19 cellular contexts compared by ENCODE assay signal in genomic region chr10:21668831-21669230, GRCh38.
DNase-seq lines count a peak whose midpoint lies in the region; ATAC-seq, FAIRE-seq and TF ChIP-seq lines count a peak whose summit lies in the region.
"Had no signal": no experiment of that assay in that cellular context is flagged by ENCODE, and none has a peak within 500 bp of the region (broad histone marks: within the 10 kb centered on the region; RNA-seq: fewer than 3 reads in every experiment).

No MANE protein-coding gene starts in this region.

- TF ChIP-seq POLR2A in A549 (IDR thresholded peaks at IDR 0.05; ENCODE audit: low read length): no peak

- H4K20me1 ChIP-seq in GM23338 (replicated peaks; ENCODE audit: insufficient read depth): no peaks in the 10 kb centered on the region

- DNase-seq in A549 (ENCODE audit: low read depth in 1 of 2, low spot score in 1 of 2) (no peak), GM23338 (ENCODE audit: low spot score) (no peak), chondrocyte (ENCODE audit: low spot score) (no peak), fibroblast of the aortic adventitia (ENCODE audit: low read depth) (peak; percentile 59), NCI-H2227 (lab: John Stamatoyannopoulos, UW; ENCODE audit: unreplicated experiment) (no peak), NCI-H2227 treated with DMSO at 0.1 percent for 48 hours (lab: John Stamatoyannopoulos, UW) (no peak), SK-N-DZ (ENCODE audit: low spot score) (no peak)
- DNase-seq: HCEC 1CT, NCI-H1092 treated with DMSO at 0.1 percent for 48 hours, NCI-H1436 treated with DMSO at 0.1 percent for 48 hours, NCI-H1930, NCI-H446, NCI-H526 treated with DMSO at 0.1 percent for 48 hours, Right ventricle myocardium superior had no signal

- H3K4me2 ChIP-seq in A549: peak overlapping the region; percentile 3; the same call in 1 of the 3 replicates
- H3K4me2 ChIP-seq in GM23338: no peak overlapping the region
- H3K4me2 ChIP-seq: KMS-11 had no signal

- peaks cover 63% of the 10 kb centered on the region for H3K79me2 ChIP-seq in GM23338 (replicated peaks; ENCODE audit: insufficient read depth)

- H3K27me3 Mint-ChIP-seq in GM23338 (ENCODE audit: insufficient read depth, low read depth, poor library complexity) (no peaks in the 10 kb centered on the region), chondrocyte (ENCODE audit: low read depth) (no peaks in the 10 kb centered on the region)
- H3K27me3 Mint-ChIP-seq: B cell had no signal

- WGBS in A549 (ENCODE audit: missing lambda C conversion rate): 64% methylated on average over 1 of the region's 1 CpG

- H2AFZ ChIP-seq in GM23338: no peak overlapping the region

- no peaks in the 10 kb centered on the region for H3K27me3 ChIP-seq in GM23338 (ENCODE audit: insufficient read depth)

- H3F3A ChIP-seq in GM23338 (replicated peaks; ENCODE audit: low read depth): no peaks in the 10 kb centered on the region

- H3K9me2 ChIP-seq in GM23338 (ENCODE audit: insufficient read depth): no peaks in the 10 kb centered on the region

- TF ChIP-seq CTCF in A549 (IDR thresholded peaks at IDR 0.05) (no peak), GM23338 (conservative IDR thresholded peaks at IDR 0.05; ENCODE audit: low read depth in 2 of 2) (no peak), chondrocyte (IDR thresholded peaks at IDR 0.05) (no peak), fibroblast of the aortic adventitia (IDR thresholded peaks at IDR 0.05; ENCODE audit: insufficient read depth, low read length) (no peak)

- H3K36me3 Mint-ChIP-seq in GM23338 (ENCODE audit: low read depth) (no peaks in the 10 kb centered on the region), chondrocyte (ENCODE audit: low read depth) (peaks cover 4% of the 10 kb centered on the region)

- no peak for FAIRE-seq in A549 (lab: Jason Lieb, UNC)
- FAIRE-seq: HTR-8/SVneo had no signal

- H3K27ac Mint-ChIP-seq in GM23338 (peak overlapping the region; percentile 38; the same call in 1 of the 2 replicates), chondrocyte (ENCODE audit: unreplicated experiment) (peak overlapping the region; percentile 92)
- H3K27ac Mint-ChIP-seq: B cell had no signal

- no peak overlapping the region for H3K4me3 Mint-ChIP-seq in GM23338
- H3K4me3 Mint-ChIP-seq in chondrocyte (ENCODE audit: unreplicated experiment): no peak overlapping the region
- H3K4me3 Mint-ChIP-seq: B cell had no signal

- no peaks in the 10 kb centered on the region for H3K36me3 ChIP-seq in GM23338 (ENCODE audit: insufficient read depth)

- peaks cover 35% of the 10 kb centered on the region for H3K4me1 Mint-ChIP-seq in GM23338
- H3K4me1 Mint-ChIP-seq in chondrocyte (ENCODE audit: low read depth): peaks cover 35% of the 10 kb centered on the region

- H3K4me1 ChIP-seq in A549: peaks cover 15% of the 10 kb centered on the region; the same call in 2 of the 3 replicates
- peaks cover 26% of the 10 kb centered on the region for H3K4me1 ChIP-seq in GM23338 (ENCODE audit: insufficient read depth)

- no peak for TF ChIP-seq RAD21 in A549 (conservative IDR thresholded peaks at IDR 0.05 in 1 of 2, IDR thresholded peaks at IDR 0.05 in 1 of 2)

- no peak for ATAC-seq in A549
- no peak for ATAC-seq in GM23338
- no peak for ATAC-seq in HG03139 (IDR thresholded peaks at IDR 0.05; ENCODE audit: unreplicated experiment)

- H3K9me3 Mint-ChIP-seq in GM23338 (no peaks in the 10 kb centered on the region), chondrocyte (ENCODE audit: low read depth) (no peaks in the 10 kb centered on the region)

- H3K9me3 ChIP-seq in A549: no peaks in the 10 kb centered on the region

- CTCF ChIA-PET in A549 (lab: Yijun Ruan, JAX): no interaction called here

- no peak for TF ChIP-seq EP300 in A549 (IDR thresholded peaks at IDR 0.05)

- no peak overlapping the region for H3K4me3 ChIP-seq in A549
- H3K4me3 ChIP-seq in GM23338: no peak overlapping the region
- no peak overlapping the region for H3K4me3 ChIP-seq in fibroblast of the aortic adventitia (ENCODE audit: low read depth, low read length)

- H3K27ac ChIP-seq in A549 (no peak overlapping the region), GM23338 (ENCODE audit: low read depth) (no peak overlapping the region)
- H3K27ac ChIP-seq: 22Rv1, KMS-11 had no signal

- POLR2A ChIA-PET in A549 (lab: Yijun Ruan, JAX): no interaction called here

TF ChIP-seq in A549, 52 proteins besides CTCF, POLR2A, EP300 and RAD21:
- no peak for TF ChIP-seq PBX3 (IDR thresholded peaks at IDR 0.05)
- TF ChIP-seq MAZ (IDR thresholded peaks at IDR 0.05; ENCODE audit: borderline replicate concordance, low read depth, low read length): no peak
- no peak for TF ChIP-seq CHD2 (IDR thresholded peaks at IDR 0.05; ENCODE audit: low read length, partially characterized antibody)
- no peak for TF ChIP-seq ZC3H11A (IDR thresholded peaks at IDR 0.05)
- TF ChIP-seq ZFP36 (IDR thresholded peaks at IDR 0.05; ENCODE audit: borderline replicate concordance, partially characterized antibody): no peak
- no peak for TF ChIP-seq TFCP2L1 (CRISPR knock-in tag; IDR thresholded peaks at IDR 0.05)
- TF ChIP-seq MAFK (IDR thresholded peaks at IDR 0.05; ENCODE audit: partially characterized antibody): no peak
- no peak for TF ChIP-seq NR3C1 (IDR thresholded peaks at IDR 0.05)
- no peak for TF ChIP-seq HOXB5 (CRISPR knock-in tag; IDR thresholded peaks at IDR 0.05)
- TF ChIP-seq EHF (CRISPR knock-in tag; IDR thresholded peaks at IDR 0.05): no peak

TF ChIP-seq in GM23338, 12 proteins besides CTCF, POLR2A, EP300 and RAD21 (continues in another document):
- TF ChIP-seq ZNF462 (CRISPR knock-in tag; IDR thresholded peaks at IDR 0.05) (no peak), EZH2phosphoT487 (IDR thresholded peaks at IDR 0.05; ENCODE audit: unreplicated experiment) (no peak), STAT1 (IDR thresholded peaks at IDR 0.05; ENCODE audit: unreplicated experiment) (no peak), POLR2AphosphoS5 (IDR thresholded peaks at IDR 0.05; ENCODE audit: low read depth) (no peak), JUNB (IDR thresholded peaks at IDR 0.05; ENCODE audit: unreplicated experiment) (no peak), EZH2 (IDR thresholded peaks at IDR 0.05; ENCODE audit: low read depth, unreplicated experiment) (no peak)
